In genomic region chr5:162288647-162289296, GRCh38 we compare ENCODE assay signal across 17 cellular contexts.
DNase-seq lines count a peak whose midpoint lies in the region; ATAC-seq and TF ChIP-seq lines count a peak whose summit lies in the region.
"Had no signal": no experiment of that assay in that cellular context is flagged by ENCODE, and none has a peak within 500 bp of the region (broad histone marks: within the 10 kb centered on the region; RNA-seq: fewer than 3 reads in every experiment).

No MANE protein-coding gene starts in this region.

- no peak overlapping the region for H3K4me3 Mint-ChIP-seq in activated CD4-positive, alpha-beta memory T cell treated with anti-CD3 and anti-CD28 coated beads for 36 hours
- H3K4me3 Mint-ChIP-seq: activated naive CD4-positive, alpha-beta T cell treated with anti-CD3 and anti-CD28 coated beads, Interleukin-2, amount 50 U/mL, for 24 hours; naive B cell; T-helper 17 cell had no signal

- TF ChIP-seq POLR2A in GM19099 (IDR thresholded peaks at IDR 0.05; ENCODE audit: extremely low read depth, insufficient read length, low read depth) = peak; percentile 18

- H3K27me3 Mint-ChIP-seq in activated CD4-positive, alpha-beta memory T cell treated with anti-CD3 and anti-CD28 coated beads for 36 hours = no peaks in the 10 kb centered on the region
- H3K27me3 Mint-ChIP-seq: activated naive CD4-positive, alpha-beta T cell treated with anti-CD3 and anti-CD28 coated beads, Interleukin-2, amount 50 U/mL, for 24 hours; naive B cell; T-helper 17 cell had no signal

- no peak overlapping the region for H3K27ac Mint-ChIP-seq in activated CD4-positive, alpha-beta memory T cell treated with anti-CD3 and anti-CD28 coated beads for 36 hours
- H3K27ac Mint-ChIP-seq: activated naive CD4-positive, alpha-beta T cell treated with anti-CD3 and anti-CD28 coated beads, Interleukin-2, amount 50 U/mL, for 24 hours; T-helper 17 cell had no signal

- peak; percentile 70 for ATAC-seq in HG02642 (IDR thresholded peaks at IDR 0.05; ENCODE audit: poor library complexity, unreplicated experiment)
- peak; percentile 69 for ATAC-seq in HG03175 (IDR thresholded peaks at IDR 0.05; ENCODE audit: unreplicated experiment)
- ATAC-seq: T-helper 17 cell had no signal

- no peak for DNase-seq in NCI-H2196 (lab: John Stamatoyannopoulos, UW; ENCODE audit: unreplicated experiment)
- no peak for DNase-seq in occipital lobe (lab: John Stamatoyannopoulos, UW)
- no peak for DNase-seq in COLO668 (lab: John Stamatoyannopoulos, UW; ENCODE audit: unreplicated experiment)
- no peak for DNase-seq in activated CD4-positive, alpha-beta memory T cell treated with anti-CD3 and anti-CD28 coated beads for 36 hours
- DNase-seq: activated CD4-positive, alpha-beta T cell treated with anti-CD3 and anti-CD28 coated beads for 1 hour; activated T-cell treated with anti-CD3 and anti-CD28 coated beads for 4 hours; dorsolateral prefrontal cortex; hippocampal formation; IMR-90; naive B cell; NCI-H2171; T-helper 17 cell; thyroid gland had no signal

- H3K4me1 Mint-ChIP-seq in activated CD4-positive, alpha-beta memory T cell treated with anti-CD3 and anti-CD28 coated beads for 36 hours (ENCODE audit: low read depth) = no peaks in the 10 kb centered on the region
- H3K4me1 Mint-ChIP-seq: activated naive CD4-positive, alpha-beta T cell treated with anti-CD3 and anti-CD28 coated beads, Interleukin-2, amount 50 U/mL, for 24 hours; naive B cell; T-helper 17 cell had no signal

- POLR2A ChIA-PET in activated CD4-positive, alpha-beta memory T cell treated with anti-CD3 and anti-CD28 coated beads for 36 hours (lab: Charles Lee) = no interaction called here

- no peaks in the 10 kb centered on the region for H3K9me3 Mint-ChIP-seq in activated CD4-positive, alpha-beta memory T cell treated with anti-CD3 and anti-CD28 coated beads for 36 hours

- no peaks in the 10 kb centered on the region for H3K36me3 Mint-ChIP-seq in activated CD4-positive, alpha-beta memory T cell treated with anti-CD3 and anti-CD28 coated beads for 36 hours
- H3K36me3 Mint-ChIP-seq: activated naive CD4-positive, alpha-beta T cell treated with anti-CD3 and anti-CD28 coated beads, Interleukin-2, amount 50 U/mL, for 24 hours; naive B cell had no signal

- intact Hi-C loops in activated CD4-positive, alpha-beta memory T cell treated with anti-CD3 and anti-CD28 coated beads for 36 hours (cut with micrococcal nuclease) = no loop called here

- CTCF ChIA-PET in activated CD4-positive, alpha-beta memory T cell treated with anti-CD3 and anti-CD28 coated beads for 36 hours (lab: Charles Lee) = no interaction called here
